15 cellular contexts compared by ENCODE assay signal in genomic region chr16:54511181-54511731, GRCh38.
DNase-seq lines count a peak whose midpoint lies in the region; ATAC-seq and TF ChIP-seq lines count a peak whose summit lies in the region.
"Had no signal": no experiment of that assay in that cellular context is flagged by ENCODE, and none has a peak within 500 bp of the region (broad histone marks: within the 10 kb centered on the region; RNA-seq: fewer than 3 reads in every experiment).

No MANE protein-coding gene starts in this region.

- in situ Hi-C loops in GM23248 (cut with MboI) (no loop called here), astrocyte of the spinal cord (cut with HindIII; ENCODE audit: low sequenced_read_pairs) (no loop called here)

- H3K27me3 Mint-ChIP-seq in activated T-helper 2 cell treated with anti-CD3 and anti-CD28 coated beads, Interferon-gamma antibody, Interleukin-2, Interleukin-4, amounts not matched to agents 10 μg/mL and 5 μg/mL and 100 μg/mL, durations not matched to agents 14 hours and 24 hours and 36 hours (ENCODE audit: low read depth): peaks cover 4% of the 10 kb centered on the region

- peaks cover 4% of the 10 kb centered on the region; the same call in 1 of the 2 replicates for H3F3A ChIP-seq in GM23248 (ENCODE audit: insufficient read depth)

- no peaks in the 10 kb centered on the region for H3K9me3 Mint-ChIP-seq in activated T-helper 2 cell treated with anti-CD3 and anti-CD28 coated beads, Interferon-gamma antibody, Interleukin-2, Interleukin-4, amounts not matched to agents 10 μg/mL and 5 μg/mL and 100 μg/mL, durations not matched to agents 14 hours and 24 hours and 36 hours
- H3K9me3 Mint-ChIP-seq: activated CD8-positive, alpha-beta T cell treated with anti-CD3 and anti-CD28 coated beads for 36 hours; CD8-positive, alpha-beta T cell had no signal

- no peaks in the 10 kb centered on the region for H3K36me3 Mint-ChIP-seq in activated T-helper 2 cell treated with anti-CD3 and anti-CD28 coated beads, Interferon-gamma antibody, Interleukin-2, Interleukin-4, amounts not matched to agents 10 μg/mL and 5 μg/mL and 100 μg/mL, durations not matched to agents 14 hours and 24 hours and 36 hours (ENCODE audit: low read depth)
- H3K36me3 Mint-ChIP-seq: CD8-positive, alpha-beta T cell had no signal

- H3K27ac ChIP-seq in GM23248: peak overlapping the region; percentile 22
- H3K27ac ChIP-seq: pancreas had no signal

- no peak overlapping the region for H3K9ac ChIP-seq in GM23248

- no peak for ATAC-seq in GM18858 (IDR thresholded peaks at IDR 0.05; ENCODE audit: unreplicated experiment)
- no peak for ATAC-seq in GM21515 (IDR thresholded peaks at IDR 0.05; ENCODE audit: unreplicated experiment)
- ATAC-seq: activated CD8-positive, alpha-beta T cell treated with anti-CD3 and anti-CD28 coated beads for 36 hours; CD8-positive, alpha-beta T cell; HCT116; pancreas had no signal

- H3K79me2 ChIP-seq in GM23248 (ENCODE audit: insufficient read depth): no peaks in the 10 kb centered on the region

- 66 to 77% methylated on average over 4 of the region's 4 CpGs for WGBS in GM23248 (ENCODE audit: low coverage in 1 of 2, low lambda C conversion rate in 2 of 2, missing lambda C conversion rate in 2 of 2), 2 experiments

- intact Hi-C loops in activated T-helper 2 cell treated with anti-CD3 and anti-CD28 coated beads, Interferon-gamma antibody, Interleukin-2, Interleukin-4, amounts not matched to agents 10 μg/mL and 5 μg/mL and 100 μg/mL, durations not matched to agents 14 hours and 24 hours and 36 hours (cut with micrococcal nuclease): no loop called here

- H3K4me2 ChIP-seq in GM23248 (ENCODE audit: unreplicated experiment): no peak overlapping the region

- H3K27me3 ChIP-seq in GM23248 (replicated peaks; ENCODE audit: insufficient read depth): no peaks in the 10 kb centered on the region; the same call in 1 of the 2 replicates
- H3K27me3 ChIP-seq: pancreas had no signal

- no peak overlapping the region for H2AFZ ChIP-seq in GM23248

- no peaks in the 10 kb centered on the region for H3K9me3 ChIP-seq in GM23248 (ENCODE audit: low read depth)
- H3K9me3 ChIP-seq: pancreas had no signal

- no peaks in the 10 kb centered on the region for H3K36me3 ChIP-seq in GM23248 (ENCODE audit: low read depth)
- H3K36me3 ChIP-seq: pancreas had no signal

- no peaks in the 10 kb centered on the region for H4K20me1 ChIP-seq in GM23248 (ENCODE audit: insufficient read depth)

- no peaks in the 10 kb centered on the region for H3K4me1 Mint-ChIP-seq in activated T-helper 2 cell treated with anti-CD3 and anti-CD28 coated beads, Interferon-gamma antibody, Interleukin-2, Interleukin-4, amounts not matched to agents 10 μg/mL and 5 μg/mL and 100 μg/mL, durations not matched to agents 14 hours and 24 hours and 36 hours (ENCODE audit: low read depth)

- H3K27ac Mint-ChIP-seq in activated T-helper 2 cell treated with anti-CD3 and anti-CD28 coated beads, Interferon-gamma antibody, Interleukin-2, Interleukin-4, amounts not matched to agents 10 μg/mL and 5 μg/mL and 100 μg/mL, durations not matched to agents 14 hours and 24 hours and 36 hours: no peak overlapping the region
- H3K27ac Mint-ChIP-seq: activated CD8-positive, alpha-beta T cell treated with anti-CD3 and anti-CD28 coated beads for 36 hours; CD8-positive, alpha-beta T cell had no signal

- no peaks in the 10 kb centered on the region for H3K9me2 ChIP-seq in GM23248 (ENCODE audit: insufficient read depth)

- TF ChIP-seq CTCF in astrocyte of the spinal cord (IDR thresholded peaks at IDR 0.05; ENCODE audit: low read depth, low read length): no peak
- no peak for TF ChIP-seq CTCF in foreskin fibroblast (IDR thresholded peaks at IDR 0.05; ENCODE audit: low read depth, low read length)

- DNase-seq in GM23248 (peak; percentile 69), astrocyte of the spinal cord (ENCODE audit: low read depth, low spot score) (peak; percentile 78), foreskin fibroblast (peak; percentile 2 to 21), skeletal muscle cell (ENCODE audit: low read depth) (peak; percentile 62)
- DNase-seq in activated T-helper 2 cell treated with anti-CD3 and anti-CD28 coated beads, Interferon-gamma antibody, Interleukin-2, Interleukin-4, amounts not matched to agents 10 μg/mL and 5 μg/mL and 100 μg/mL, durations not matched to agents 14 hours and 24 hours and 36 hours (ENCODE audit: low spot score): no peak
- DNase-seq: activated CD8-positive, alpha-beta T cell treated with anti-CD3 and anti-CD28 coated beads for 36 hours; anterior cingulate cortex; CD8-positive, alpha-beta T cell; foreskin melanocyte; NCI-H1436; NCI-H446; pancreas had no signal

- H3K4me1 ChIP-seq in GM23248 (ENCODE audit: insufficient read depth): peaks cover 13% of the 10 kb centered on the region

- no peak overlapping the region for H3K4me3 Mint-ChIP-seq in activated T-helper 2 cell treated with anti-CD3 and anti-CD28 coated beads, Interferon-gamma antibody, Interleukin-2, Interleukin-4, amounts not matched to agents 10 μg/mL and 5 μg/mL and 100 μg/mL, durations not matched to agents 14 hours and 24 hours and 36 hours (ENCODE audit: low read depth)
- H3K4me3 Mint-ChIP-seq: activated CD8-positive, alpha-beta T cell treated with anti-CD3 and anti-CD28 coated beads for 36 hours; CD8-positive, alpha-beta T cell had no signal

- H3K4me3 ChIP-seq in GM23248 (no peak overlapping the region), astrocyte of the spinal cord (ENCODE audit: low read depth, low read length) (no peak overlapping the region), foreskin fibroblast (ENCODE audit: low read depth in 1 of 2, low read length in 2 of 2) (no peak overlapping the region), skeletal muscle cell (ENCODE audit: low read depth, low read length) (no peak overlapping the region)
- H3K4me3 ChIP-seq: pancreas had no signal
